ENCODE assay signal across 2 cellular contexts in genomic region chr13:108227651-108228272, GRCh38.
TF ChIP-seq lines count a peak whose summit lies in the region.

No MANE protein-coding gene starts in this region.

TF ChIP-seq in GM12878, 131 proteins besides CTCF, POLR2A, EP300 and RAD21:
- TF ChIP-seq ZNF24 (IDR thresholded peaks at IDR 0.05), result no peak
- TF ChIP-seq ZNF274 (IDR thresholded peaks at IDR 0.05; ENCODE audit: insufficient read depth, insufficient read length), result no peak
- no peak for TF ChIP-seq ASH2L (IDR thresholded peaks at IDR 0.05; ENCODE audit: borderline replicate concordance, low read depth)
- TF ChIP-seq GABPA (IDR thresholded peaks at IDR 0.05; ENCODE audit: low read depth), result no peak
- TF ChIP-seq RELB (IDR thresholded peaks at IDR 0.05; ENCODE audit: low read depth), result 0 out of 2 replicates have a peak, but pooled peaks have one; percentile 12
- TF ChIP-seq ZZZ3 (IDR thresholded peaks at IDR 0.05; ENCODE audit: control insufficient read depth, insufficient read length, low read depth), result no peak
- no peak for TF ChIP-seq NR2F1 (conservative IDR thresholded peaks at IDR 0.05)
- TF ChIP-seq HDAC6 (IDR thresholded peaks at IDR 0.05; ENCODE audit: unreplicated experiment), result no peak
- TF ChIP-seq SMC3 (IDR thresholded peaks at IDR 0.05; ENCODE audit: borderline replicate concordance, low read length), result peak; percentile 53; the same call in 1 of the 2 replicates
- no peak for TF ChIP-seq IRF4 (IDR thresholded peaks at IDR 0.05; ENCODE audit: low read depth, low read length)
- TF ChIP-seq SMAD5 (IDR thresholded peaks at IDR 0.05; ENCODE audit: low read depth), result no peak
- TF ChIP-seq ZSCAN29 (IDR thresholded peaks at IDR 0.05), result no peak
- TF ChIP-seq MYC (IDR thresholded peaks at IDR 0.05; ENCODE audit: insufficient read depth, insufficient read length, insufficient replicate concordance, low read length, severe bottlenecking), result no peak
- no peak for TF ChIP-seq FOXM1 (IDR thresholded peaks at IDR 0.05; ENCODE audit: low read depth, low read length)

TF ChIP-seq in HepG2, 621 proteins besides CTCF, POLR2A, EP300 and RAD21:
- TF ChIP-seq ZNF543 (CRISPR knock-in tag; IDR thresholded peaks at IDR 0.05), result no peak
- TF ChIP-seq ATF7 (IDR thresholded peaks at IDR 0.05), result no peak
- TF ChIP-seq ATF7 (CRISPR knock-in tag; IDR thresholded peaks at IDR 0.05), result no peak
- no peak for TF ChIP-seq MIER3 (CRISPR knock-in tag; IDR thresholded peaks at IDR 0.05; ENCODE audit: borderline replicate concordance)
- no peak for TF ChIP-seq ZNF598 (CRISPR knock-in tag; IDR thresholded peaks at IDR 0.05; ENCODE audit: borderline replicate concordance)
- TF ChIP-seq HNRNPL (IDR thresholded peaks at IDR 0.05; ENCODE audit: low read depth, low read length), result no peak
- no peak for TF ChIP-seq MEF2D (CRISPR knock-in tag; IDR thresholded peaks at IDR 0.05)
- TF ChIP-seq HMG20A (CRISPR knock-in tag; IDR thresholded peaks at IDR 0.05; ENCODE audit: borderline replicate concordance), result no peak
- TF ChIP-seq PHF20 (CRISPR knock-in tag; IDR thresholded peaks at IDR 0.05), result no peak
- TF ChIP-seq ZBTB14 (CRISPR knock-in tag; IDR thresholded peaks at IDR 0.05), result no peak
- TF ChIP-seq ZNF451 (CRISPR knock-in tag; IDR thresholded peaks at IDR 0.05), result no peak
- peak; percentile 90 for TF ChIP-seq ARID3A (IDR thresholded peaks at IDR 0.05; ENCODE audit: low read depth, low read length)
- TF ChIP-seq STAG1 (CRISPR knock-in tag; IDR thresholded peaks at IDR 0.05), result peak; percentile 36; the same call in 1 of the 2 replicates
- no peak for TF ChIP-seq ZNF34 (CRISPR knock-in tag; IDR thresholded peaks at IDR 0.05; ENCODE audit: borderline replicate concordance)
